20 cellular contexts compared by ENCODE assay signal in genomic region chr18:79738041-79738461, GRCh38. TPM values are rescaled to one million over a fixed set of nuclear protein-coding genes. Genes with fewer than 3 reads are reported as not detected.
"Had no signal": no experiment of that assay in that cellular context is flagged by ENCODE, and none has a peak within 500 bp of the region (broad histone marks: within the 10 kb centered on the region; RNA-seq: fewer than 3 reads in every experiment).

No MANE protein-coding gene starts in this region.

- H3K27ac ChIP-seq: cardiac muscle cell, coronary artery, esophagus squamous epithelium, lower lobe of right lung had no signal

- H3K4me1 ChIP-seq: esophagus squamous epithelium, lower lobe of right lung had no signal

- H3K27me3 ChIP-seq: cardiac muscle cell, esophagus squamous epithelium had no signal

- ATAC-seq: activated naive CD8-positive, alpha-beta T cell treated with anti-CD3 and anti-CD28 coated beads, Interleukin-2, amount 50 U/mL, for 24 hours; activated T-cell treated with anti-CD3 and anti-CD28 coated beads, Interleukin-2, amount 50 U/mL, for 4 hours; lower lobe of right lung had no signal

- H3K4me3 ChIP-seq: cardiac muscle cell, coronary artery, esophagus squamous epithelium, lower lobe of right lung had no signal

- H3K9me3 ChIP-seq: lower lobe of right lung, SK-N-SH had no signal

- DNase-seq: activated CD4-positive, alpha-beta T cell treated with anti-CD3 and anti-CD28 coated beads for 1 hour; activated CD4-positive, alpha-beta T cell treated with anti-CD3 and anti-CD28 coated beads, Interleukin-2, amount 50 U/mL, for 4 hours; activated gamma-delta T cell; activated naive CD8-positive, alpha-beta T cell treated with anti-CD3 and anti-CD28 coated beads, Interleukin-2, amount 50 U/mL, for 24 hours; activated T-cell treated with anti-CD3 and anti-CD28 coated beads, Interleukin-2, amount 50 U/mL, for 4 hours; effector CD4-positive, alpha-beta T cell; esophagus squamous epithelium; kidney glomerular epithelial cell; lower lobe of right lung; SK-N-SH; stimulated activated CD4-positive, alpha-beta T cell treated with anti-CD3 and anti-CD28 coated beads, Interleukin-15, amount 100 ng/mL, for 24 hours; stimulated activated CD4-positive, alpha-beta T cell treated with anti-CD3 and anti-CD28 coated beads, Interleukin-4, amount 100 ng/mL, for 1 hour; stimulated activated naive CD4-positive, alpha-beta T cell had no signal

RNA-seq across cellular contexts. Expression of gene KCNG2, which starts 59.7 kb away (rescaled TPM):
- total RNA-seq: activated T-cell treated with anti-CD3 and anti-CD28 coated beads, Interleukin-2, amount 50 U/mL, for 4 hours; cardiac muscle cell; endothelial cell of umbilical vein; mesothelial cell of epicardium; pulmonary artery endothelial cell; ureter had no signal
- polyA plus RNA-seq: endothelial cell of umbilical vein, neural cell, SK-N-SH had no signal
